Comparison of ENCODE assay signal across 23 cellular contexts in genomic region chr3:6540981-6541380, GRCh38.
"Had no signal": no experiment of that assay in that cellular context is flagged by ENCODE, and none has a peak within 500 bp of the region (broad histone marks: within the 10 kb centered on the region; RNA-seq: fewer than 3 reads in every experiment).

No MANE protein-coding gene starts in this region.

- DNase-seq: activated B cell treated with CpG ODN at 0.5 μM for 24 hours; activated CD4-positive, alpha-beta T cell treated with anti-CD3 and anti-CD28 coated beads for 1 hour; activated CD4-positive, alpha-beta T cell treated with anti-CD3 and anti-CD28 coated beads, Interleukin-2, amount 10 ng/mL, durations not matched to agents 24 days and 14 days; activated CD4-positive, alpha-beta T cell treated with anti-CD3 and anti-CD28 coated beads, Interleukin-2, amount 50 U/mL, for 48 hours; activated CD8-positive, alpha-beta memory T cell treated with anti-CD3 and anti-CD28 coated beads, Interleukin-2, amount 10 ng/mL, durations not matched to agents 7 days and 5 days; activated effector memory CD4-positive, alpha-beta T cell treated with anti-CD3 and anti-CD28 coated beads, Interleukin-2, amount 50 U/mL, for 16 hours; activated naive CD4-positive, alpha-beta T cell treated with Interleukin-2 at 50 U/mL for 16 hours; activated T-cell treated with anti-CD3 and anti-CD28 coated beads, Interleukin-2, amount 50 U/mL, for 4 hours; amygdala; NCI-H1092; NCI-H1417; NCI-H1694; NCI-H2029; NCI-H2107; NCI-H2171 treated with DMSO at 0.1 percent for 48 hours; NCI-H226; NCI-H526 treated with DMSO at 0.1 percent for 48 hours; T-helper 1 cell had no signal

- H3K27me3 Mint-ChIP-seq: activated B cell treated with CpG ODN at 0.5 μM for 24 hours; activated CD4-positive, alpha-beta T cell treated with anti-CD3 and anti-CD28 coated beads, Interleukin-2, amount 10 ng/mL, durations not matched to agents 24 days and 14 days; activated CD8-positive, alpha-beta memory T cell treated with anti-CD3 and anti-CD28 coated beads, Interleukin-2, amount 10 ng/mL, durations not matched to agents 7 days and 5 days; central memory CD8-positive, alpha-beta T cell had no signal

- H3K36me3 Mint-ChIP-seq: activated CD8-positive, alpha-beta memory T cell treated with anti-CD3 and anti-CD28 coated beads, Interleukin-2, amount 10 ng/mL, durations not matched to agents 7 days and 5 days; brain had no signal

- ATAC-seq: activated CD8-positive, alpha-beta memory T cell treated with anti-CD3 and anti-CD28 coated beads, Interleukin-2, amount 10 ng/mL, durations not matched to agents 7 days and 5 days; activated naive CD4-positive, alpha-beta T cell treated with anti-CD3 and anti-CD28 coated beads, Interleukin-2, amount 50 U/mL, for 72 hours; activated T-cell treated with anti-CD3 and anti-CD28 coated beads, Interleukin-2, amount 50 U/mL, for 4 hours; Right ventricle myocardium inferior had no signal

- H3K4me3 ChIP-seq: SK-N-MC had no signal

- H3K27ac ChIP-seq: SK-N-MC had no signal

- H3K27ac Mint-ChIP-seq: activated B cell treated with CpG ODN at 0.5 μM for 24 hours; activated CD4-positive, alpha-beta T cell treated with anti-CD3 and anti-CD28 coated beads, Interleukin-2, amount 10 ng/mL, durations not matched to agents 24 days and 14 days; activated CD8-positive, alpha-beta memory T cell treated with anti-CD3 and anti-CD28 coated beads, Interleukin-2, amount 10 ng/mL, durations not matched to agents 7 days and 5 days; activated naive CD4-positive, alpha-beta T cell treated with anti-CD3 and anti-CD28 coated beads, Interleukin-2, amount 50 U/mL, for 72 hours; brain had no signal

- H3K4me1 Mint-ChIP-seq: activated B cell treated with CpG ODN at 0.5 μM for 24 hours; activated CD4-positive, alpha-beta T cell treated with anti-CD3 and anti-CD28 coated beads, Interleukin-2, amount 10 ng/mL, durations not matched to agents 24 days and 14 days; activated CD8-positive, alpha-beta memory T cell treated with anti-CD3 and anti-CD28 coated beads, Interleukin-2, amount 10 ng/mL, durations not matched to agents 7 days and 5 days; brain; central memory CD8-positive, alpha-beta T cell had no signal

- H3K4me3 Mint-ChIP-seq: activated B cell treated with CpG ODN at 0.5 μM for 24 hours; activated CD4-positive, alpha-beta T cell treated with anti-CD3 and anti-CD28 coated beads, Interleukin-2, amount 10 ng/mL, durations not matched to agents 24 days and 14 days; activated CD8-positive, alpha-beta memory T cell treated with anti-CD3 and anti-CD28 coated beads, Interleukin-2, amount 10 ng/mL, durations not matched to agents 7 days and 5 days; activated T-cell treated with anti-CD3 and anti-CD28 coated beads, Interleukin-2, amount 50 U/mL, for 4 hours; brain; central memory CD8-positive, alpha-beta T cell had no signal
